9 cellular contexts compared by ENCODE assay signal in genomic region chr4:42396361-42397255, GRCh38. TPM values are rescaled to one million over a fixed set of nuclear protein-coding genes. Genes with fewer than 3 reads are reported as not detected.
DNase-seq lines count a peak whose midpoint lies in the region; ATAC-seq, FAIRE-seq and TF ChIP-seq lines count a peak whose summit lies in the region.
"Had no signal": no experiment of that assay in that cellular context is flagged by ENCODE, and none has a peak within 500 bp of the region (broad histone marks: within the 10 kb centered on the region; RNA-seq: fewer than 3 reads in every experiment).

No MANE protein-coding gene starts in this region.

- no peak overlapping the region for H4K8ac ChIP-seq in trophoblast cell (ENCODE audit: low read depth, low read length)

- peaks cover 23% of the 10 kb centered on the region for H3K27me3 Mint-ChIP-seq in endothelial cell (ENCODE audit: unreplicated experiment)

- no peaks in the 10 kb centered on the region for H3K79me1 ChIP-seq in trophoblast cell (ENCODE audit: low read length)

- H2BK5ac ChIP-seq in trophoblast cell (ENCODE audit: low read depth, low read length, poor library complexity), result no peak overlapping the region

- TF ChIP-seq CTCF in endothelial cell (IDR thresholded peaks at IDR 0.05; ENCODE audit: unreplicated experiment), result no peak

- peaks cover 5% of the 10 kb centered on the region for H3K9me3 Mint-ChIP-seq in endothelial cell (ENCODE audit: unreplicated experiment)
- H3K9me3 Mint-ChIP-seq: activated naive CD4-positive, alpha-beta T cell treated with anti-CD3 and anti-CD28 coated beads, Interleukin-2, amount 50 U/mL, for 72 hours had no signal

- H3K4me3 ChIP-seq in HUES64 (ENCODE audit: low read length) (peak overlapping the region; percentile 62), trophoblast cell (ENCODE audit: low read depth, low read length) (no peak overlapping the region)

- H3K79me2 ChIP-seq in trophoblast cell (ENCODE audit: control insufficient read depth, insufficient read depth, low read length, poor library complexity), result no peaks in the 10 kb centered on the region

- WGBS in HUES64, result 6% methylated on average over 47 of the region's 47 CpGs
- WGBS in trophoblast cell (ENCODE audit: extremely low coverage, insufficient coverage, insufficient read length), result no CpG with 5 or more reads among the region's 47 CpGs

- H3K4me1 ChIP-seq in HUES64 (ENCODE audit: insufficient read depth, low read length) (peaks cover 22% of the 10 kb centered on the region), trophoblast cell (ENCODE audit: control insufficient read depth in 1 of 2, insufficient read depth in 2 of 2, low read length in 2 of 2) (peaks cover 17 to 21% of the 10 kb centered on the region in 2 experiments)

- H3K27ac ChIP-seq in HUES64 (ENCODE audit: low read depth, low read length), result no peak overlapping the region
- no peak overlapping the region for H3K27ac ChIP-seq in trophoblast cell (ENCODE audit: low read depth, low read length)

- H3K27me3 ChIP-seq in HUES64 (ENCODE audit: insufficient read depth, low read length) (peaks cover 72% of the 10 kb centered on the region), trophoblast cell (ENCODE audit: insufficient read depth, low read length) (peaks cover 45% of the 10 kb centered on the region)

- ATAC-seq in HG03196 (IDR thresholded peaks at IDR 0.05; ENCODE audit: unreplicated experiment), result no peak

- H3K36me3 Mint-ChIP-seq in endothelial cell (ENCODE audit: low read depth, unreplicated experiment), result peaks cover 7% of the 10 kb centered on the region

- H4K91ac ChIP-seq in trophoblast cell (ENCODE audit: low read depth, low read length), result no peak overlapping the region

- DNase-seq in endothelial cell (ENCODE audit: low spot score) (no peak), trophoblast cell (no peak), NOMO-1 (lab: John Stamatoyannopoulos, UW; ENCODE audit: unreplicated experiment in 2 of 2) (no peak), NCI-H82 treated with DMSO at 0.1 percent for 48 hours (lab: John Stamatoyannopoulos, UW; ENCODE audit: unreplicated experiment) (no peak), globus pallidus (ENCODE audit: low spot score) (no peak)

- H3K18ac ChIP-seq in trophoblast cell (ENCODE audit: low read length), result no peak overlapping the region

- peaks cover 15% of the 10 kb centered on the region for H3K4me1 Mint-ChIP-seq in endothelial cell (ENCODE audit: unreplicated experiment)

- H2BK12ac ChIP-seq in trophoblast cell (ENCODE audit: low read length), result no peak overlapping the region

- H2AFZ ChIP-seq in trophoblast cell (ENCODE audit: insufficient read depth, low read length, poor library complexity), result no peak overlapping the region

- no peak overlapping the region for H2AK5ac ChIP-seq in trophoblast cell (ENCODE audit: low read length)

- peak overlapping the region; percentile 32 for H4K12ac ChIP-seq in trophoblast cell (ENCODE audit: low read depth, low read length)

- H3K27ac Mint-ChIP-seq in endothelial cell (ENCODE audit: unreplicated experiment), result no peak overlapping the region
- H3K27ac Mint-ChIP-seq: activated naive CD4-positive, alpha-beta T cell treated with anti-CD3 and anti-CD28 coated beads, Interleukin-2, amount 50 U/mL, for 72 hours had no signal

- H3K9me3 ChIP-seq in HUES64 (ENCODE audit: insufficient read depth, low read depth, low read length) (no peaks in the 10 kb centered on the region), trophoblast cell (ENCODE audit: insufficient read depth, low read depth, low read length) (peaks cover 5% of the 10 kb centered on the region)

- no peak overlapping the region for H3K14ac ChIP-seq in trophoblast cell (ENCODE audit: low read length)

- H3K4me3 Mint-ChIP-seq in endothelial cell (ENCODE audit: unreplicated experiment), result peak overlapping the region; percentile 88

- H3K9ac ChIP-seq in HUES64 (ENCODE audit: low read depth, low read length) (no peak overlapping the region), trophoblast cell (ENCODE audit: low read length) (no peak overlapping the region)

- peak overlapping the region; percentile 74 for H3K4me2 ChIP-seq in trophoblast cell (ENCODE audit: low read length)

- H2BK120ac ChIP-seq in trophoblast cell (ENCODE audit: insufficient read depth, low read length, poor library complexity), result no peak overlapping the region

- H3K36me3 ChIP-seq in HUES64 (ENCODE audit: insufficient read depth, low read length) (no peaks in the 10 kb centered on the region), trophoblast cell (ENCODE audit: control insufficient read depth in 1 of 2, insufficient read depth in 2 of 2, low read length in 2 of 2) (no peaks in the 10 kb centered on the region)

- FAIRE-seq in G401.6 (lab: Jason Lieb, UNC), result peak; percentile 72

- no peak overlapping the region for H3K4ac ChIP-seq in trophoblast cell (ENCODE audit: low read depth, low read length)

- H3K23ac ChIP-seq in trophoblast cell (ENCODE audit: low read length), result no peak overlapping the region

RNA-seq across cellular contexts. Expression of gene SHISA3, which starts 0.7 kb away (rescaled TPM):
- polyA plus RNA-seq in HUES64 (2013, experiment 1 of 2), result 6.3 TPM
- 5.1 TPM for polyA plus RNA-seq in HUES64 (2013, experiment 2 of 2)
- 0.36 TPM for total RNA-seq in endothelial cell (ENCODE audit: unreplicated experiment)
- not detected in 2 replicates for polyA plus RNA-seq in trophoblast cell (2013)
- total RNA-seq: activated naive CD4-positive, alpha-beta T cell treated with anti-CD3 and anti-CD28 coated beads, Interleukin-2, amount 50 U/mL, for 72 hours had no signal
